3 cellular contexts compared by ENCODE assay signal in genomic region chr16:30318647-30319046, GRCh38. TPM values are rescaled to one million over a fixed set of nuclear protein-coding genes. Genes with fewer than 3 reads are reported as not detected.
"Had no signal": no experiment of that assay in that cellular context is flagged by ENCODE, and none has a peak within 500 bp of the region (broad histone marks: within the 10 kb centered on the region; RNA-seq: fewer than 3 reads in every experiment).

No MANE protein-coding gene starts in this region.

RNA-seq across cellular contexts. Expression of gene MYL11, which starts 56.0 kb away (rescaled TPM):
- total RNA-seq: NCI-H460, Right ventricle myocardium superior, SJSA1 had no signal
